In the genomic region with DNA sequence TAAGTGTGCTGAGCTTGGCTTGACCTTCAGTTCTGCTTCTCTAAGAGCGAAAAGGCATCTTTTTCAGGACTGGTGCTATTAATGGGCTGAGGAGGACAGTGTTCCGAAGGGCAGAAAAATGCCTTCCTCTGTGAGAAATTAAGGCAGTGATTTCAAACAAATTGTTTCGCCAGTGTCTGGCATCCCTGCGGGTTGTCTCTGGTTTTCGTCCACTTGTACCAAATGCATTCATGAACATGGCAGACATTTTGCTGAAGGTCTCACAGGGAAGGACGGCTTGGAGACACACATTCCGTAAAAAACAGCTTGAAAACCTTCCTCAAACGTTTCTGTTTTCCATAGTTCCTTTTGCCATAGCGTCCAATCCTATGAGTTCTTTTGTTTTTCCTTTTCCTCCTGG, we compare ENCODE assay signal across 1 cellular context.
TF ChIP-seq lines count a peak whose summit lies in the region.

No MANE protein-coding gene starts in this region.

TF ChIP-seq in H1, 55 proteins besides CTCF, POLR2A, EP300 and RAD21:
- TF ChIP-seq, protein P1, sequence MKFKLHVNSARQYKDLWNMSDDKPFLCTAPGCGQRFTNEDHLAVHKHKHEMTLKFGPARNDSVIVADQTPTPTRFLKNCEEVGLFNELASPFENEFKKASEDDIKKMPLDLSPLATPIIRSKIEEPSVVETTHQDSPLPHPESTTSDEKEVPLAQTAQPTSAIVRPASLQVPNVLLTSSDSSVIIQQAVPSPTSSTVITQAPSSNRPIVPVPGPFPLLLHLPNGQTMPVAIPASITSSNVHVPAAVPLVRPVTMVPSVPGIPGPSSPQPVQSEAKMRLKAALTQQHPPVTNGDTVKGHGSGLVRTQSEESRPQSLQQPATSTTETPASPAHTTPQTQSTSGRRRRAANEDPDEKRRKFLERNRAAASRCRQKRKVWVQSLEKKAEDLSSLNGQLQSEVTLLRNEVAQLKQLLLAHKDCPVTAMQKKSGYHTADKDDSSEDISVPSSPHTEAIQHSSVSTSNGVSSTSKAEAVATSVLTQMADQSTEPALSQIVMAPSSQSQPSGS (IDR thresholded peaks at IDR 0.05; ENCODE audit: low read length) = no peak
- TF ChIP-seq TCF12 (IDR thresholded peaks at IDR 0.05; ENCODE audit: low read depth, low read length) (no peak), KDM4A (IDR thresholded peaks at IDR 0.05; ENCODE audit: low read depth, low read length, severe bottlenecking) (no peak), YY1 (IDR thresholded peaks at IDR 0.05; ENCODE audit: low read depth, low read length) (no peak), ASH2L (IDR thresholded peaks at IDR 0.05; ENCODE audit: low read length) (no peak), GTF2F1 (IDR thresholded peaks at IDR 0.05; ENCODE audit: borderline replicate concordance, low read depth, low read length) (no peak), TEAD4 (IDR thresholded peaks at IDR 0.05; ENCODE audit: low read depth, low read length) (no peak), SAP30 (IDR thresholded peaks at IDR 0.05; ENCODE audit: insufficient read depth, insufficient replicate concordance, low read length) (no peak), CREB1 (IDR thresholded peaks at IDR 0.05) (no peak), CEBPB (IDR thresholded peaks at IDR 0.05; ENCODE audit: low read depth, low read length) (no peak)
